ENCODE assay signal across 8 cellular contexts in genomic region chr17:76734080-76734840, GRCh38. TPM values are rescaled to one million over a fixed set of nuclear protein-coding genes. Genes with fewer than 3 reads are reported as not detected.
DNase-seq lines count a peak whose midpoint lies in the region; ATAC-seq and TF ChIP-seq lines count a peak whose summit lies in the region.

No MANE protein-coding gene starts in this region.

- DNase-seq in A172 (ENCODE audit: low spot score) (peak; percentile 46), HCT116 (ENCODE audit: low read depth, low spot score) (no peak), activated B cell treated with CpG ODN at 0.5 μM for 24 hours (no peak), immature natural killer cell (no peak), type B pancreatic cell (ENCODE audit: extremely low spot score, unreplicated experiment) (no peak), SHP77 (lab: John Stamatoyannopoulos, UW) (no peak), posterior cingulate gyrus (no peak)
- DNase-seq in activated CD4-positive, CD25-positive, alpha-beta regulatory T cell treated with anti-CD3 and anti-CD28 coated beads, Interleukin-2, amount 50 U/mL, for 72 hours: no peak

- no peaks in the 10 kb centered on the region for H3K9me3 ChIP-seq in HCT116 (ENCODE audit: control insufficient read depth in 1 of 2, insufficient read depth in 1 of 2, low read depth in 1 of 2, low read length in 2 of 2)

- no peak for TF ChIP-seq CTCF in HCT116 (IDR thresholded peaks at IDR 0.05 in 2 of 3, conservative IDR thresholded peaks at IDR 0.05 in 1 of 3; ENCODE audit: borderline replicate concordance in 1 of 3, insufficient read depth in 1 of 3, low read depth in 2 of 3, low read length in 2 of 3)
- no peak for TF ChIP-seq CTCF in activated B cell treated with CpG ODN at 0.5 μM for 24 hours (IDR thresholded peaks at IDR 0.05)
- no peak for TF ChIP-seq CTCF in type B pancreatic cell (conservative IDR thresholded peaks at IDR 0.05)

- H3K27me3 Mint-ChIP-seq in activated B cell treated with CpG ODN at 0.5 μM for 24 hours (no peaks in the 10 kb centered on the region), immature natural killer cell (ENCODE audit: low read depth in 3 of 3) (peaks cover 21 to 36% (median 30%) of the 10 kb centered on the region in 3 donors), type B pancreatic cell (no peaks in the 10 kb centered on the region)

- H3K4me1 ChIP-seq in HCT116 (ENCODE audit: control insufficient read depth in 1 of 2, insufficient read depth in 2 of 2, low read length in 2 of 2): peaks cover 16 to 34% of the 10 kb centered on the region in 2 experiments

- H3K4me3 Mint-ChIP-seq in activated B cell treated with CpG ODN at 0.5 μM for 24 hours: peak overlapping the region; percentile 97
- peak overlapping the region; percentile 86 to 96 (median 95) for H3K4me3 Mint-ChIP-seq in immature natural killer cell
- peak overlapping the region; percentile 92 for H3K4me3 Mint-ChIP-seq in type B pancreatic cell

- CTCF ChIA-PET in HCT116 (lab: Charles Lee): no interaction called here
- CTCF ChIA-PET in activated B cell treated with CpG ODN at 0.5 μM for 24 hours (lab: Charles Lee): interaction anchor here (1.4 kb wide), 1 partner anchor 7 kb away, joined by 3 read pairs; the partner anchor contains the start of gene METTL23

- H3K36me3 ChIP-seq in HCT116 (ENCODE audit: control insufficient read depth in 1 of 2, insufficient read depth in 2 of 2, low read length in 2 of 2): peaks cover 39 to 52% of the 10 kb centered on the region in 2 experiments

- H3K9me3 Mint-ChIP-seq in activated B cell treated with CpG ODN at 0.5 μM for 24 hours (no peaks in the 10 kb centered on the region), immature natural killer cell (no peaks in the 10 kb centered on the region), type B pancreatic cell (no peaks in the 10 kb centered on the region)

- no peaks in the 10 kb centered on the region for H3K9me2 ChIP-seq in HCT116 (ENCODE audit: insufficient read depth)

- H3K4me2 ChIP-seq in HCT116 (ENCODE audit: low read length): peak overlapping the region; percentile 83

- H3K4me1 Mint-ChIP-seq in activated B cell treated with CpG ODN at 0.5 μM for 24 hours (peaks cover 63% of the 10 kb centered on the region), immature natural killer cell (peaks cover 56 to 71% of the 10 kb centered on the region in 2 donors), type B pancreatic cell (ENCODE audit: unreplicated experiment) (peaks cover 40% of the 10 kb centered on the region)

- POLR2A ChIA-PET in HCT116 (lab: Charles Lee): interaction anchor here (0.6 to 1.2 kb wide), 2 partner anchors 11 to 172 kb away, joined by 3 to 4 read pairs; no protein-coding TSS in a partner anchor
- POLR2A ChIA-PET in activated B cell treated with CpG ODN at 0.5 μM for 24 hours (lab: Charles Lee): interaction anchor here (0.6 to 6.2 kb wide), 4 partner anchors 7 to 726 kb away, joined by 3 to 218 read pairs (median 4); partner anchors contain the start of genes JMJD6 and METTL23

- peaks cover 39% of the 10 kb centered on the region for H4K20me1 ChIP-seq in HCT116 (ENCODE audit: insufficient read depth)

- H3K27me3 ChIP-seq in HCT116 (ENCODE audit: insufficient read depth, low read length): no peaks in the 10 kb centered on the region

- no peak for TF ChIP-seq POLR2A in HCT116 (IDR thresholded peaks at IDR 0.05; ENCODE audit: borderline replicate concordance, extremely low read depth, insufficient read depth, insufficient read length)

- no peak overlapping the region for H2AFZ ChIP-seq in HCT116 (ENCODE audit: low read depth, low read length, poor library complexity, severe bottlenecking)

- RAD21 ChIA-PET in HCT116 (lab: Charles Lee; ENCODE audit: low non-redundant PET in 1 of 2, low total read pairs in 2 of 2, uncharacterized antibody in 2 of 2, unreplicated experiment in 2 of 2): no interaction called here

- H3K4me3 ChIP-seq in HCT116 (replicated peaks in 1 of 2; ENCODE audit: low read depth in 1 of 2, low read length in 2 of 2): peak overlapping the region in 1 of 2 experiments; percentile 71; a peak in 2 of 4 replicates

- peaks cover 75% of the 10 kb centered on the region for H3K79me2 ChIP-seq in HCT116 (ENCODE audit: insufficient read depth, low read length)

- H3K36me3 Mint-ChIP-seq in activated B cell treated with CpG ODN at 0.5 μM for 24 hours (ENCODE audit: low read depth): peaks cover 80% of the 10 kb centered on the region
- peaks cover 17 to 36% (median 17%) of the 10 kb centered on the region in 3 donors for H3K36me3 Mint-ChIP-seq in immature natural killer cell
- H3K36me3 Mint-ChIP-seq in type B pancreatic cell: peaks cover 37% of the 10 kb centered on the region

- H3K27ac Mint-ChIP-seq in activated B cell treated with CpG ODN at 0.5 μM for 24 hours (peak overlapping the region; percentile 88), immature natural killer cell (peak overlapping the region; percentile 89 to 99 (median 97)), type B pancreatic cell (peak overlapping the region; percentile 48)

- no peak for TF ChIP-seq RAD21 in HCT116 (IDR thresholded peaks at IDR 0.05; ENCODE audit: low read depth)

- ATAC-seq in HCT116: no peak
- no peak for ATAC-seq in activated B cell treated with CpG ODN at 0.5 μM for 24 hours (ENCODE audit: low read depth)

- H3K27ac ChIP-seq in HCT116 (ENCODE audit: low read depth, low read length): peak overlapping the region; percentile 92; the same call in 1 of the 2 replicates

- BruUV-seq in HCT116 (replicated peaks; lab: Mats Ljungman, UMichigan): no TSS peak

- intact Hi-C loops in HCT116 (cut with micrococcal nuclease) (no loop called here), activated B cell treated with CpG ODN at 0.5 μM for 24 hours (cut with micrococcal nuclease) (no loop called here), posterior cingulate gyrus (cut with DNase I) (no loop called here)

- H3K9ac ChIP-seq in HCT116 (ENCODE audit: low read length): peak overlapping the region; percentile 97

TF ChIP-seq in HCT116, 20 proteins besides CTCF, POLR2A, EP300 and RAD21 (continues in another document):
- TF ChIP-seq ZNF274 (IDR thresholded peaks at IDR 0.05; ENCODE audit: low read depth, low read length) (no peak), TCF7L2 (IDR thresholded peaks at IDR 0.05; ENCODE audit: borderline replicate concordance, extremely low read depth, insufficient read depth, insufficient read length) (no peak), CEBPB (IDR thresholded peaks at IDR 0.05; ENCODE audit: low read depth) (no peak), ATF3 (IDR thresholded peaks at IDR 0.05) (no peak), ZBTB33 (IDR thresholded peaks at IDR 0.05; ENCODE audit: extremely low read depth, insufficient replicate concordance, low read length) (no peak), ZFX (IDR thresholded peaks at IDR 0.05) (no peak), JUND (IDR thresholded peaks at IDR 0.05) (no peak), POLR2AphosphoS5 (IDR thresholded peaks at IDR 0.05; ENCODE audit: low read depth, low read length) (peak; percentile 40)

RNA-seq across cellular contexts. Expression of gene SRSF2, which starts 2.9 kb away (rescaled TPM):
- 334 and 420 TPM in 2 replicates for total RNA-seq in A172 (2014; rRNA removed; shearing (Covaris generic))
- total RNA-seq in HCT116 (2021; ENCODE audit: unreplicated experiment) (422 TPM), activated B cell treated with CpG ODN at 0.5 μM for 24 hours (335 and 367 TPM in 2 replicates), type B pancreatic cell (ENCODE audit: low replicate concordance) (198 and 273 TPM in 2 replicates)
- 220 and 291 TPM in 2 replicates for polyA plus RNA-seq in HCT116 (2012)
- polyA plus RNA-seq in immature natural killer cell: 100 to 1,000 TPM in 2 of 3 donors, 10 to 100 TPM in 1; 100.0 to 134 (median 125) TPM

RNA-seq across cellular contexts. Expression of gene MFSD11, which starts 3.7 kb away (rescaled TPM):
- 24.9 and 30.4 TPM in 2 replicates for total RNA-seq in A172 (2014; rRNA removed; shearing (Covaris generic))
- 24.9 TPM for total RNA-seq in HCT116 (2021; ENCODE audit: unreplicated experiment)
- 8.5 and 11.9 TPM in 2 replicates for polyA plus RNA-seq in HCT116 (2012)
- 17.9 and 20.8 TPM in 2 replicates for total RNA-seq in activated B cell treated with CpG ODN at 0.5 μM for 24 hours
- 10 to 100 TPM; 25.2 to 48.0 (median 36.0) TPM for polyA plus RNA-seq in immature natural killer cell
- 29.0 and 33.9 TPM in 2 replicates for total RNA-seq in type B pancreatic cell (ENCODE audit: low replicate concordance)

RNA-seq across cellular contexts. Expression of gene METTL23, which starts 7.6 kb away (rescaled TPM):
- total RNA-seq in A172 (2014; rRNA removed; shearing (Covaris generic)): 38.6 and 45.5 TPM in 2 replicates
- total RNA-seq in HCT116 (2021; ENCODE audit: unreplicated experiment) (57.8 TPM), activated B cell treated with CpG ODN at 0.5 μM for 24 hours (52.3 and 56.0 TPM in 2 replicates), type B pancreatic cell (ENCODE audit: low replicate concordance) (27.5 and 28.2 TPM in 2 replicates)
- polyA plus RNA-seq in HCT116 (2012): 50.4 and 68.6 TPM in 2 replicates
- 100 to 1,000 TPM in 2 of 3 donors, 10 to 100 TPM in 1; 91.6 to 166 (median 133) TPM for polyA plus RNA-seq in immature natural killer cell

RNA-seq across cellular contexts. Expression of gene JMJD6, which starts 7.9 kb away (rescaled TPM):
- total RNA-seq in A172 (2014; rRNA removed; shearing (Covaris generic)): 40.5 and 46.8 TPM in 2 replicates
- total RNA-seq in HCT116 (2021; ENCODE audit: unreplicated experiment) (47.6 TPM), activated B cell treated with CpG ODN at 0.5 μM for 24 hours (32.7 and 33.1 TPM in 2 replicates), type B pancreatic cell (ENCODE audit: low replicate concordance) (23.6 and 35.4 TPM in 2 replicates)
- 47.5 and 60.9 TPM in 2 replicates for polyA plus RNA-seq in HCT116 (2012)
- polyA plus RNA-seq in immature natural killer cell: 10 to 100 TPM; 20.3 to 38.5 (median 27.2) TPM

RNA-seq across cellular contexts. Expression of gene MXRA7, which starts 23.5 kb away (rescaled TPM):
- total RNA-seq in A172 (2014; rRNA removed; shearing (Covaris generic)): 187 and 223 TPM in 2 replicates
- 57.1 TPM for total RNA-seq in HCT116 (2021; ENCODE audit: unreplicated experiment)
- polyA plus RNA-seq in HCT116 (2012): 41.8 and 61.1 TPM in 2 replicates
- 13.5 and 13.8 TPM in 2 replicates for total RNA-seq in activated B cell treated with CpG ODN at 0.5 μM for 24 hours
- polyA plus RNA-seq in immature natural killer cell: 10 to 100 TPM; 23.6 to 60.6 (median 56.7) TPM
- 43.4 and 75.0 TPM in 2 replicates for total RNA-seq in type B pancreatic cell (ENCODE audit: low replicate concordance)
